ENCODE assay signal across 8 cellular contexts in the genomic region with DNA sequence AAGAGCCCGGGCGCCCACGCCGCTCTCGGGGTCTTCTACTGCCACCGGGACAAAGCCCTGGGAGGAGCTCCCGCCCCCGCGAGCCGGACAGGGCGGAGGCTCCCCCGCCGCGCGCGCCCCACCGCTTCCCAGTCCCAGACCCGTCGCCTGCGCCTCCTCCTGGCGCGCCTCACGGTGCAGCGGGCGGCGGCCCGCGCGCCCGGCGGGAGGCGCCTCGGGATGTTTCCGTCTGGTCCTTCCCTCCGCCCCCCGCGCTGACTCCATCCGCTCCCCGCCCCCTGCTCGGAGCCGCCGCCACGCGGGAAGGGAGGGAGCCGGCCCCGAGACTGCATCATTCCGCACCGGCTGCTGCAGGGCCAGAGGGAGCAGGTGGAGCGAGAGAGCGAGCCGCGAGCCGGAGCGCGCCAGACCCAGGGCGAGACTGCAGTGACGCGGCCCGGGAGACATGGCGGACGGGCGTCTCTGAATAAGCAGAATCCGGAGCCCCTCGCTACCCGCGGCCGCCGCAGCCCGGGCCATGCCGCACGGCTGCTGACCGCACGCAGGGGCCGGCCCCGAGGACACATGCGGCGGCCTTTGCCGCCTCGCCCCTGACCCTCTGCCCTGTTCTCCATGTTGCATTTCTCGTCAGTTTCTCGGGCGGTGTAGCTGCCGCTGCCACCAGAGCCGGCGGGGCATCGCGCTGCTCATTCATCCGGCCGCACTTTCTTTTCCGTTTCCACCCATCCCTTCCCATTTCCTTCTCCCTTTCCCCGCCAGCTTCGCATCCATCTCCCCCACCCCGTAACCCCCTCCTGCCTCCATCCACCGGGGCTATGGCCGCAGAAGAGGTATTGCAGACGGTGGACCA. TPM values are rescaled to one million over a fixed set of nuclear protein-coding genes. Genes with fewer than 3 reads are reported as not detected.
A peak's percentile ranks its signal among the peaks of the same experiment; 100 is the strongest.
DNase-seq lines count a peak whose midpoint lies in the region; ATAC-seq lines count a peak whose summit lies in the region.

A gene (plus strand): TSS at position 331 of the 850 bp plus-strand sequence. CDS start 485 bp downstream, at position 816.

- peaks cover 19% of the 10 kb centered on the region for H3K4me1 ChIP-seq in ectodermal cell (ENCODE audit: control insufficient read depth, insufficient read depth, low read length)

- H3K36me3 ChIP-seq in ectodermal cell (ENCODE audit: control insufficient read depth, insufficient read depth, low read length), result no peaks in the 10 kb centered on the region

- ATAC-seq in GM19328 (IDR thresholded peaks at IDR 0.05; ENCODE audit: unreplicated experiment), result peak; percentile 77
- peak; percentile 53 for ATAC-seq in HG03469 (IDR thresholded peaks at IDR 0.05; ENCODE audit: unreplicated experiment)

- peak within 1 kb of the TSS; percentile 87 for H3K4me3 ChIP-seq in ectodermal cell (ENCODE audit: insufficient read depth, low read depth, low read length)

- H3K9me3 ChIP-seq in ectodermal cell (ENCODE audit: control insufficient read depth, low read length), result no peaks in the 10 kb centered on the region

- H3K27me3 ChIP-seq in ectodermal cell (ENCODE audit: control insufficient read depth, insufficient read depth, low read length, poor library complexity, severe bottlenecking), result peaks cover 4% of the 10 kb centered on the region

- WGBS in ectodermal cell, 2 experiments, result 0% methylated on average over 96 of the region's 96 CpGs

- peak within 1 kb of the TSS; percentile 90 for H3K27ac ChIP-seq in ectodermal cell (ENCODE audit: insufficient read depth, low read depth, low read length, poor library complexity, severe bottlenecking)

- DNase-seq in CD1c-positive myeloid dendritic cell (ENCODE audit: extremely low spot score), result peak; percentile 82
- peak; percentile 95 for DNase-seq in NCI-H82 (lab: John Stamatoyannopoulos, UW)
- peak; percentile 38 to 59 for DNase-seq in activated CD8-positive, alpha-beta memory T cell treated with anti-CD3 and anti-CD28 coated beads for 1 hour (ENCODE audit: extremely low read depth in 1 of 2, low read depth in 1 of 2)
- DNase-seq in lung microvascular endothelial cell (ENCODE audit: low read depth in 2 of 2), result peak; percentile 92 to 95
- peak; percentile 52 to 71 (median 62) for DNase-seq in stimulated activated CD4-positive, alpha-beta T cell treated with anti-CD3 and anti-CD28 coated beads, TNF-alpha, amount 100 ng/mL, for 48 hours (ENCODE audit: low read depth in 3 of 3)

RNA-seq across cellular contexts. Expression of the gene that starts here (rescaled TPM):
- 28.0 TPM for polyA plus RNA-seq in ectodermal cell (2013, experiment 1 of 4)
- polyA plus RNA-seq in ectodermal cell (2013, experiment 2 of 4), result 27.2 TPM
- polyA plus RNA-seq in ectodermal cell (2013, experiment 3 of 4), result 21.9 TPM
- polyA plus RNA-seq in ectodermal cell (2013, experiment 4 of 4), result 26.9 TPM
- 10.5 and 20.2 TPM in 2 replicates for total RNA-seq in lung microvascular endothelial cell

Comparison
In these comparisons a context has a peak if more than half of its experiments do, and no peak if none do; other contexts are left out.
1. Peak in every context shown above with its lines: DNase-seq, ATAC-seq, H3K4me3 ChIP-seq and H3K27ac ChIP-seq.